1 cellular context compared by ENCODE assay signal in genomic region chr5:31531888-31532710, GRCh38.
TF ChIP-seq lines count a peak whose summit lies in the region.

Gene C5orf22, plus strand, starts transcription at chr5:31532301. Its CDS starts 92 bp downstream, at chr5:31532393.
Gene DROSHA, minus strand, starts transcription at chr5:31532093. Its CDS starts 3,034 bp downstream, at chr5:31529059.

TF ChIP-seq in HepG2, 621 proteins besides CTCF, POLR2A, EP300 and RAD21 (continued from another document and continues in another):
- TF ChIP-seq RNF219 (CRISPR knock-in tag; IDR thresholded peaks at IDR 0.05) (no peak), ZNF12 (CRISPR knock-in tag; IDR thresholded peaks at IDR 0.05) (0 out of 2 replicates have a peak, but pooled peaks have one; percentile 8), NFKB2 (CRISPR knock-in tag; IDR thresholded peaks at IDR 0.05; ENCODE audit: borderline replicate concordance) (no peak), ATRX (CRISPR knock-in tag; IDR thresholded peaks at IDR 0.05; ENCODE audit: borderline replicate concordance) (no peak), ZNF101 (CRISPR knock-in tag; IDR thresholded peaks at IDR 0.05; ENCODE audit: borderline replicate concordance, low read depth) (peak; percentile 52; the same call in 1 of the 2 replicates), SAP130 (CRISPR knock-in tag; IDR thresholded peaks at IDR 0.05; ENCODE audit: low read depth) (peak; percentile 88), ZNF230 (CRISPR knock-in tag; IDR thresholded peaks at IDR 0.05) (peak; percentile 38), MIER3 (CRISPR knock-in tag; IDR thresholded peaks at IDR 0.05; ENCODE audit: borderline replicate concordance) (no peak), TFDP2 (CRISPR knock-in tag; IDR thresholded peaks at IDR 0.05) (peak; percentile 78), TGIF2 (CRISPR knock-in tag; IDR thresholded peaks at IDR 0.05) (no peak), ZNF619 (CRISPR knock-in tag; IDR thresholded peaks at IDR 0.05) (no peak), ZBED4 (CRISPR knock-in tag; IDR thresholded peaks at IDR 0.05; ENCODE audit: borderline replicate concordance) (0 out of 2 replicates have a peak, but pooled peaks have one; percentile 22), ZNF704 (CRISPR knock-in tag; IDR thresholded peaks at IDR 0.05; ENCODE audit: borderline replicate concordance) (0 out of 2 replicates have a peak, but pooled peaks have one; percentile 25), MTERF4 (CRISPR knock-in tag; IDR thresholded peaks at IDR 0.05) (no peak), ZNF343 (CRISPR knock-in tag; IDR thresholded peaks at IDR 0.05) (peak; percentile 83; the same call in 1 of the 2 replicates), ZNF616 (CRISPR knock-in tag; IDR thresholded peaks at IDR 0.05; ENCODE audit: low read depth) (no peak), LRRFIP1 (CRISPR knock-in tag; conservative IDR thresholded peaks at IDR 0.05) (no peak), TSC22D2 (CRISPR knock-in tag; IDR thresholded peaks at IDR 0.05; ENCODE audit: borderline replicate concordance) (peak; percentile 75; the same call in 1 of the 2 replicates), ZNF691 (CRISPR knock-in tag; IDR thresholded peaks at IDR 0.05; ENCODE audit: borderline replicate concordance, low read depth) (peak; percentile 34; the same call in 1 of the 2 replicates), PHF20 (CRISPR knock-in tag; IDR thresholded peaks at IDR 0.05) (peak; percentile 84), FOXA1 (IDR thresholded peaks at IDR 0.05) (no peak), FOXA1 (CRISPR knock-in tag; IDR thresholded peaks at IDR 0.05) (no peak), KDM5B (CRISPR knock-in tag; IDR thresholded peaks at IDR 0.05; ENCODE audit: borderline replicate concordance) (no peak; the same call in 1 of the 2 replicates), TRIM24 (CRISPR knock-in tag; IDR thresholded peaks at IDR 0.05) (no peak), SALL2 (CRISPR knock-in tag; IDR thresholded peaks at IDR 0.05) (no peak), SPEN (CRISPR knock-in tag; IDR thresholded peaks at IDR 0.05; ENCODE audit: low read depth) (peak; percentile 76), HNRNPUL1 (IDR thresholded peaks at IDR 0.05; ENCODE audit: low read depth, low read length) (no peak), ZNF331 (CRISPR knock-in tag; IDR thresholded peaks at IDR 0.05) (no peak), SMARCC2 (IDR thresholded peaks at IDR 0.05) (no peak), XBP1 (CRISPR knock-in tag; IDR thresholded peaks at IDR 0.05) (no peak), PRPF4 (IDR thresholded peaks at IDR 0.05; ENCODE audit: low read depth, low read length, poor library complexity, severe bottlenecking) (no peak), MXD3 (CRISPR knock-in tag; IDR thresholded peaks at IDR 0.05) (0 out of 2 replicates have a peak, but pooled peaks have one; percentile 32), POLR2AphosphoS2 (IDR thresholded peaks at IDR 0.05; ENCODE audit: low read depth, low read length) (no peak), CSRNP2 (CRISPR knock-in tag; conservative IDR thresholded peaks at IDR 0.05; ENCODE audit: low read depth) (no peak), ERF (CRISPR knock-in tag; IDR thresholded peaks at IDR 0.05) (peak; percentile 33; the same call in 1 of the 2 replicates), SKI (IDR thresholded peaks at IDR 0.05; ENCODE audit: partially characterized antibody) (no peak), ZNF530 (CRISPR knock-in tag; IDR thresholded peaks at IDR 0.05; ENCODE audit: low read depth) (no peak), IRF9 (CRISPR knock-in tag; IDR thresholded peaks at IDR 0.05; ENCODE audit: borderline replicate concordance) (peak; percentile 71; the same call in 1 of the 2 replicates), ZNF737 (CRISPR knock-in tag; IDR thresholded peaks at IDR 0.05; ENCODE audit: borderline replicate concordance) (no peak), HOXA9 (CRISPR knock-in tag; IDR thresholded peaks at IDR 0.05; ENCODE audit: borderline replicate concordance) (no peak), ZNF878 (CRISPR knock-in tag; IDR thresholded peaks at IDR 0.05) (0 out of 2 replicates have a peak, but pooled peaks have one; percentile 12), CHCHD3 (CRISPR knock-in tag; IDR thresholded peaks at IDR 0.05) (no peak), NFYC (CRISPR knock-in tag; IDR thresholded peaks at IDR 0.05) (peak; percentile 99), ZSCAN31 (CRISPR knock-in tag; IDR thresholded peaks at IDR 0.05; ENCODE audit: low read depth) (peak; percentile 66; the same call in 1 of the 2 replicates), ZBTB3 (CRISPR knock-in tag; IDR thresholded peaks at IDR 0.05; ENCODE audit: borderline replicate concordance, low read depth) (0 out of 2 replicates have a peak, but pooled peaks have one; percentile 87), NRL (CRISPR knock-in tag; IDR thresholded peaks at IDR 0.05; ENCODE audit: borderline replicate concordance) (no peak), ZNF512 (CRISPR knock-in tag; IDR thresholded peaks at IDR 0.05) (no peak), FIP1L1 (IDR thresholded peaks at IDR 0.05; ENCODE audit: borderline replicate concordance, insufficient read depth, low read depth, low read length) (no peak)
